ENCODE assay signal across 8 cellular contexts in genomic region chr5:54518146-54519082, GRCh38. TPM values are rescaled to one million over a fixed set of nuclear protein-coding genes. Genes with fewer than 3 reads are reported as not detected.
DNase-seq lines count a peak whose midpoint lies in the region; ATAC-seq and TF ChIP-seq lines count a peak whose summit lies in the region.

No MANE protein-coding gene starts in this region.

- DNase-seq in GM13977 (ENCODE audit: low spot score) (peak; percentile 77), NT2/D1 (ENCODE audit: low read depth, low spot score) (no peak), activated T-helper 1 cell treated with Interleukin-2 at 50 U/mL for 16 hours (ENCODE audit: low read depth) (peak; percentile 50), fibroblast of peridontal ligament (ENCODE audit: extremely low read depth) (peak; percentile 49), neural progenitor cell (ENCODE audit: low spot score) (peak; percentile 80), thoracic aorta (ENCODE audit: low spot score) (no peak), DMS114 treated with DMSO at 0.1 percent for 48 hours (lab: John Stamatoyannopoulos, UW; ENCODE audit: unreplicated experiment) (no peak)

- TF ChIP-seq CTCF in GM13977 (IDR thresholded peaks at IDR 0.05; ENCODE audit: extremely low read depth, insufficient read depth, missing control alignments) (peak; percentile 8), neural progenitor cell (IDR thresholded peaks at IDR 0.05) (no peak), thoracic aorta (IDR thresholded peaks at IDR 0.05) (no peak)

- peak overlapping the region; percentile 84 for H3K4me2 ChIP-seq in neural progenitor cell

- peaks cover 32% of the 10 kb centered on the region for H4K20me1 ChIP-seq in neural progenitor cell (ENCODE audit: low read depth)

- peaks cover 60% of the 10 kb centered on the region for H3K4me1 Mint-ChIP-seq in neural progenitor cell

- H3K27me3 ChIP-seq in NT2/D1 (ENCODE audit: insufficient read depth, insufficient read length) (no peaks in the 10 kb centered on the region), neural progenitor cell (peaks cover 9% of the 10 kb centered on the region), thoracic aorta (replicated peaks; ENCODE audit: insufficient read depth) (no peaks in the 10 kb centered on the region)

- peaks cover 3% of the 10 kb centered on the region for H3K9me3 Mint-ChIP-seq in neural progenitor cell

- H3K9ac ChIP-seq in NT2/D1 (ENCODE audit: insufficient read length, low read depth) (peak overlapping the region; percentile 88), neural progenitor cell (no peak overlapping the region)

- ATAC-seq in HG02763 (IDR thresholded peaks at IDR 0.05; ENCODE audit: unreplicated experiment), result peak; percentile 19
- ATAC-seq in thoracic aorta (ENCODE audit: insufficient number of reproducible peaks, low FRiP score, low read depth), result peak; percentile 7

- H2AFZ ChIP-seq in neural progenitor cell (replicated peaks), result peak overlapping the region; percentile 86

- H3K27ac ChIP-seq in neural progenitor cell, result no peak overlapping the region
- H3K27ac ChIP-seq in thoracic aorta, result peak overlapping the region; percentile 94 to 95

- peaks cover 6% of the 10 kb centered on the region for H3K27me3 Mint-ChIP-seq in neural progenitor cell (ENCODE audit: insufficient read depth, low read depth)

- in situ Hi-C loops in GM13977 (cut with MboI; ENCODE audit: low pct_unique_long_range_greater_than_20kb, low sequenced_read_pairs, unreplicated experiment), result no loop called here

- H3K4me3 ChIP-seq in NT2/D1 (ENCODE audit: insufficient read length, low read depth) (peak overlapping the region; percentile 73), neural progenitor cell (peak overlapping the region; percentile 88), thoracic aorta (peak overlapping the region; percentile 91)

- H3K36me3 ChIP-seq in NT2/D1 (ENCODE audit: insufficient read depth, insufficient read length, low read length) (peaks cover 29% of the 10 kb centered on the region), neural progenitor cell (no peaks in the 10 kb centered on the region), thoracic aorta (no peaks in the 10 kb centered on the region)

- H3K4me1 ChIP-seq in NT2/D1 (ENCODE audit: insufficient read depth, insufficient read length) (peaks cover 5% of the 10 kb centered on the region), neural progenitor cell (peaks cover 36% of the 10 kb centered on the region), thoracic aorta (ENCODE audit: control insufficient read depth in 1 of 2, low read depth in 2 of 2) (peaks cover 0 to 14% of the 10 kb centered on the region in 2 donors)

- peaks cover 16% of the 10 kb centered on the region for H3F3A ChIP-seq in neural progenitor cell (ENCODE audit: low read depth)

- H3K9me3 ChIP-seq in NT2/D1 (ENCODE audit: insufficient read depth, low read length) (peaks cover 6% of the 10 kb centered on the region; the same call in 1 of the 2 replicates), neural progenitor cell (ENCODE audit: low read depth) (no peaks in the 10 kb centered on the region), thoracic aorta (no peaks in the 10 kb centered on the region)

- peaks cover 55% of the 10 kb centered on the region for H3K79me2 ChIP-seq in neural progenitor cell (ENCODE audit: low read depth)

- peaks cover 23% of the 10 kb centered on the region for H3K36me3 Mint-ChIP-seq in neural progenitor cell

- H3K4me3 Mint-ChIP-seq in neural progenitor cell, result peak overlapping the region; percentile 87

- H3K27ac Mint-ChIP-seq in neural progenitor cell, result no peak overlapping the region

RNA-seq across cellular contexts. Expression of gene SNX18, which starts 0.9 kb away (rescaled TPM):
- total RNA-seq in neural progenitor cell (ENCODE audit: low replicate concordance), result 17.9 and 20.0 TPM in 2 replicates
- 100 to 1,000 TPM; 174 to 269 TPM for total RNA-seq in thoracic aorta

Comparison
In these comparisons a context has a peak if more than half of its experiments do, and no peak if none do; other contexts are left out.
1. DNase-seq: peak in GM13977 (single experiment), activated T-helper 1 cell treated with Interleukin-2 at 50 U/mL for 16 hours (single experiment), fibroblast of peridontal ligament (single experiment) and neural progenitor cell (single experiment); none in NT2/D1 (single experiment), thoracic aorta (single experiment) and DMS114 treated with DMSO at 0.1 percent for 48 hours (single experiment).
2. Peak in every context shown above with its lines, with median percentiles within 50 percentile points of each other: H3K4me3 ChIP-seq.